In genomic region chr20:53656653-53657288, GRCh38 we compare ENCODE assay signal across 9 cellular contexts.
DNase-seq lines count a peak whose midpoint lies in the region; ATAC-seq, FAIRE-seq and TF ChIP-seq lines count a peak whose summit lies in the region.
"Had no signal": no experiment of that assay in that cellular context is flagged by ENCODE, and none has a peak within 500 bp of the region (broad histone marks: within the 10 kb centered on the region; RNA-seq: fewer than 3 reads in every experiment).

No MANE protein-coding gene starts in this region.

- in situ Hi-C loops in GM12878 (cut with MboI) = no loop called here

- 0 out of 4 replicates have a peak, but pooled peaks of 1 of the 2 experiments have one; percentile 20 for TF ChIP-seq EP300 in GM12878 (IDR thresholded peaks at IDR 0.05; ENCODE audit: borderline replicate concordance in 1 of 2, control insufficient read depth in 1 of 2, low read depth in 2 of 2, low read length in 2 of 2)

- peak overlapping the region; percentile 42 for H3K9ac ChIP-seq in GM12878 (ENCODE audit: control insufficient read depth, insufficient read depth, low read length)

- TF ChIP-seq CTCF in GM12878 (IDR thresholded peaks at IDR 0.05 in 2 of 3, conservative IDR thresholded peaks at IDR 0.05 in 1 of 3; ENCODE audit: control insufficient read depth in 2 of 3, extremely low read depth in 1 of 3, insufficient read depth in 1 of 3, low read depth in 3 of 3, low read length in 3 of 3) (no peak), neutrophil (IDR thresholded peaks at IDR 0.05) (no peak)

- 22% methylated on average over 3 of the region's 3 CpGs for WGBS in GM12878 (ENCODE audit: insufficient coverage, insufficient replicate concordance, low lambda C conversion rate, missing lambda C conversion rate)

- no peaks in the 10 kb centered on the region for H3K36me3 ChIP-seq in GM12878 (ENCODE audit: control insufficient read depth in 2 of 2, insufficient read depth in 2 of 2, low read length in 1 of 2)
- no peaks in the 10 kb centered on the region for H3K36me3 ChIP-seq in neutrophil

- H3K27ac ChIP-seq in GM12878 (ENCODE audit: control insufficient read depth, insufficient read depth) = peak overlapping the region; percentile 99
- H3K27ac ChIP-seq in neutrophil = peak overlapping the region; percentile 56

- peak overlapping the region; percentile 31; the same call in 1 of the 2 replicates for H2AFZ ChIP-seq in GM12878 (ENCODE audit: control insufficient read depth, low read depth, low read length)

- H3K27me3 ChIP-seq in GM12878 (replicated peaks in 1 of 2; ENCODE audit: control insufficient read depth in 2 of 2, insufficient read depth in 2 of 2, low read length in 1 of 2) = no peaks in the 10 kb centered on the region
- no peaks in the 10 kb centered on the region for H3K27me3 ChIP-seq in neutrophil

- SMC1A ChIA-PET in GM12878 (lab: Charles Lee; ENCODE audit: uncharacterized antibody, unreplicated experiment) = interaction anchor here (0.6 to 12.4 kb wide), 31 partner anchors 11 to 260 kb away, joined by 3 to 149 read pairs (median 5); no protein-coding TSS in a partner anchor

- POLR2A ChIA-PET in GM12878 (lab: Charles Lee) = interaction anchor here (0.8 to 3.4 kb wide), 6 partner anchors 12 to 209 kb away, joined by 3 to 20 read pairs (median 10); no protein-coding TSS in a partner anchor

- intact Hi-C loops in GM12878 (cut with micrococcal nuclease; ENCODE audit: unreplicated experiment) = loop anchor here (2.0 to 10.0 kb wide), 5 partner anchors 34 to 408 kb away; no protein-coding TSS in a partner anchor

- H3K79me2 ChIP-seq in GM12878 (ENCODE audit: control insufficient read depth, insufficient read depth, low read length) = peaks cover 2% of the 10 kb centered on the region; the same call in 1 of the 2 replicates

- H3K9me3 ChIP-seq in GM12878 (replicated peaks; ENCODE audit: control insufficient read depth, insufficient read depth, low read length) (no peaks in the 10 kb centered on the region), neutrophil (no peaks in the 10 kb centered on the region)

- no peak for ATAC-seq in GM12878
- ATAC-seq in GM21515 (IDR thresholded peaks at IDR 0.05; ENCODE audit: unreplicated experiment) = no peak

- no peaks in the 10 kb centered on the region for H4K20me1 ChIP-seq in GM12878 (ENCODE audit: control insufficient read depth, insufficient read depth)

- RAD21 ChIA-PET in GM12878 (lab: Charles Lee; ENCODE audit: unreplicated experiment) = interaction anchor here (1.0 to 3.7 kb wide), 25 partner anchors 14 to 261 kb away, joined by 3 to 30 read pairs (median 5); partner anchors contain the start of gene ZNF217

- no peak for TF ChIP-seq POLR2A in GM12878 (IDR thresholded peaks at IDR 0.05; ENCODE audit: low read depth, low read length)

- BruUV-seq in GM12878 (replicated peaks; lab: Mats Ljungman, UMichigan) = no TSS peak

- no peak for TF ChIP-seq RAD21 in GM12878 (IDR thresholded peaks at IDR 0.05; ENCODE audit: insufficient read depth, low read depth, low read length)

- no peak for FAIRE-seq in GM12878 (lab: Jason Lieb, UNC)
- FAIRE-seq: urothelium cell line had no signal

- DNase-seq in CD1c-positive myeloid dendritic cell (ENCODE audit: extremely low spot score) (peak; percentile 83), M059J (ENCODE audit: low read depth) (peak; percentile 73), GM12878 (ENCODE audit: low read depth, low spot score) (no peak), SK-N-DZ (ENCODE audit: low spot score) (no peak), NCI-H1694 (lab: John Stamatoyannopoulos, UW) (no peak), NCI-H82 (lab: John Stamatoyannopoulos, UW) (no peak)

- H3K4me1 ChIP-seq in GM12878 (ENCODE audit: control insufficient read depth, insufficient read depth, low read length) = peaks cover 70% of the 10 kb centered on the region
- peaks cover 66 to 74% of the 10 kb centered on the region in 2 experiments for H3K4me1 ChIP-seq in neutrophil (ENCODE audit: control insufficient read depth in 1 of 2, insufficient read depth in 1 of 2, low read depth in 1 of 2, low read length in 1 of 2)

- H3K4me3 ChIP-seq in GM12878 = peak overlapping the region; percentile 38; the same call in 1 of the 2 replicates
- H3K4me3 ChIP-seq in neutrophil (ENCODE audit: low read depth in 1 of 2, low read length in 1 of 2) = no peak overlapping the region

- H3K4me2 ChIP-seq in GM12878 (ENCODE audit: control insufficient read depth, insufficient read depth) = peak overlapping the region; percentile 17

- CTCF ChIA-PET in GM12878 (lab: Yijun Ruan, JAX) = interaction anchor here (1.5 to 2.0 kb wide), 2 partner anchors 34 to 92 kb away, joined by 4 to 5 read pairs; no protein-coding TSS in a partner anchor

TF ChIP-seq in GM12878, 131 proteins besides CTCF, POLR2A, EP300 and RAD21 (continues in another document):
- no peak for TF ChIP-seq KAT2A (conservative IDR thresholded peaks at IDR 0.05; ENCODE audit: control insufficient read depth, low read depth, low read length)
- TF ChIP-seq, protein P1, sequence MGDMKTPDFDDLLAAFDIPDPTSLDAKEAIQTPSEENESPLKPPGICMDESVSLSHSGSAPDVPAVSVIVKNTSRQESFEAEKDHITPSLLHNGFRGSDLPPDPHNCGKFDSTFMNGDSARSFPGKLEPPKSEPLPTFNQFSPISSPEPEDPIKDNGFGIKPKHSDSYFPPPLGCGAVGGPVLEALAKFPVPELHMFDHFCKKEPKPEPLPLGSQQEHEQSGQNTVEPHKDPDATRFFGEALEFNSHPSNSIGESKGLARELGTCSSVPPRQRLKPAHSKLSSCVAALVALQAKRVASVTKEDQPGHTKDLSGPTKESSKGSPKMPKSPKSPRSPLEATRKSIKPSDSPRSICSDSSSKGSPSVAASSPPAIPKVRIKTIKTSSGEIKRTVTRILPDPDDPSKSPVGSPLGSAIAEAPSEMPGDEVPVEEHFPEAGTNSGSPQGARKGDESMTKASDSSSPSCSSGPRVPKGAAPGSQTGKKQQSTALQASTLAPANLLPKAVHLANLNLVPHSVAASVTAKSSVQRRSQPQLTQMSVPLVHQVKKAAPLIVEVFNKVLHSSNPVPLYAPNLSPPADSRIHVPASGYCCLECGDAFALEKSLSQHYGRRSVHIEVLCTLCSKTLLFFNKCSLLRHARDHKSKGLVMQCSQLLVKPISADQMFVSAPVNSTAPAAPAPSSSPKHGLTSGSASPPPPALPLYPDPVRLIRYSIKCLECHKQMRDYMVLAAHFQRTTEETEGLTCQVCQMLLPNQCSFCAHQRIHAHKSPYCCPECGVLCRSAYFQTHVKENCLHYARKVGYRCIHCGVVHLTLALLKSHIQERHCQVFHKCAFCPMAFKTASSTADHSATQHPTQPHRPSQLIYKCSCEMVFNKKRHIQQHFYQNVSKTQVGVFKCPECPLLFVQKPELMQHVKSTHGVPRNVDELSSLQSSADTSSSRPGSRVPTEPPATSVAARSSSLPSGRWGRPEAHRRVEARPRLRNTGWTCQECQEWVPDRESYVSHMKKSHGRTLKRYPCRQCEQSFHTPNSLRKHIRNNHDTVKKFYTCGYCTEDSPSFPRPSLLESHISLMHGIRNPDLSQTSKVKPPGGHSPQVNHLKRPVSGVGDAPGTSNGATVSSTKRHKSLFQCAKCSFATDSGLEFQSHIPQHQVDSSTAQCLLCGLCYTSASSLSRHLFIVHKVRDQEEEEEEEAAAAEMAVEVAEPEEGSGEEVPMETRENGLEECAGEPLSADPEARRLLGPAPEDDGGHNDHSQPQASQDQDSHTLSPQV (IDR thresholded peaks at IDR 0.05) = peak; percentile 44; the same call in 1 of the 2 replicates
- no peak for TF ChIP-seq BACH1 (IDR thresholded peaks at IDR 0.05; ENCODE audit: borderline replicate concordance)
- TF ChIP-seq HDAC2 (IDR thresholded peaks at IDR 0.05) = no peak
- no peak for TF ChIP-seq MYC (IDR thresholded peaks at IDR 0.05; ENCODE audit: insufficient read depth, insufficient read length, insufficient replicate concordance, low read length, severe bottlenecking)
- no peak for TF ChIP-seq ELK1 (IDR thresholded peaks at IDR 0.05; ENCODE audit: low read depth, low read length)
- TF ChIP-seq ASH2L (IDR thresholded peaks at IDR 0.05; ENCODE audit: borderline replicate concordance, low read depth) = no peak
- peak; percentile 56; the same call in 1 of the 2 replicates for TF ChIP-seq MTA3 (IDR thresholded peaks at IDR 0.05; ENCODE audit: borderline replicate concordance, low read length)
- no peak for TF ChIP-seq RFX5 (IDR thresholded peaks at IDR 0.05; ENCODE audit: low read depth, low read length)
- TF ChIP-seq GATAD2B (conservative IDR thresholded peaks at IDR 0.05; ENCODE audit: low read depth) = no peak
- TF ChIP-seq SIN3A (IDR thresholded peaks at IDR 0.05; ENCODE audit: low read depth, low read length) = no peak
- peak in 1 of 2 experiments; percentile 60; a peak in 1 of 4 replicates for TF ChIP-seq CEBPB (IDR thresholded peaks at IDR 0.05; ENCODE audit: borderline replicate concordance in 1 of 2, low read depth in 2 of 2, low read length in 2 of 2)
- peak; percentile 45; the same call in 1 of the 2 replicates for TF ChIP-seq NR2F1 (conservative IDR thresholded peaks at IDR 0.05)
- TF ChIP-seq JUND (IDR thresholded peaks at IDR 0.05; ENCODE audit: low read depth, low read length) = no peak
- TF ChIP-seq CREM (IDR thresholded peaks at IDR 0.05; ENCODE audit: low read depth) = no peak
- no peak for TF ChIP-seq ZZZ3 (IDR thresholded peaks at IDR 0.05; ENCODE audit: control insufficient read depth, insufficient read length, low read depth)

Comparison
In these comparisons a context has a peak if more than half of its experiments do, and no peak if none do; other contexts are left out.
1. DNase-seq: peak in CD1c-positive myeloid dendritic cell (single experiment) and M059J (single experiment); none in GM12878 (single experiment), SK-N-DZ (single experiment), NCI-H1694 (single experiment) and NCI-H82 (single experiment).